In the genomic region with DNA sequence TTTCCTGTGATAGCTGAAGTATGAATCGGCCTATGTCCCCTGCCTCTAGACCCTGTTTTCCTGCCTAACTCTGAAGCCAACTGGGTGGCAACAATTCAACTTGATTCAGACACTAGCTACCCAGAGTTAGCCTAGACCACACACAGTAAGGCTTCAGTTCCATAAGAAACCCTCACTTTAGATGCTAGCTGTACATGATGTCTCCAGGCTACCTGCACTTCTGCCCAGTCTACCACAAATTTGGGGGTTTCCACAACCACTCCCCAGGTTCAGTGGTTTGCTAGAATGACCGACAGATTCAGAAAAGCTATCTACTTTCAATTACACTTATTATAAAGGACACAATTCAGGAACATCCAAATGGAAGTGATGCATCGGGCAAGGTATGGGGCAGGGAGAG, we compare ENCODE assay signal across 33 cellular contexts.
DNase-seq lines count a peak whose midpoint lies in the region; ATAC-seq, FAIRE-seq and TF ChIP-seq lines count a peak whose summit lies in the region.
"Had no signal": no experiment of that assay in that cellular context is flagged by ENCODE, and none has a peak within 500 bp of the region (broad histone marks: within the 10 kb centered on the region; RNA-seq: fewer than 3 reads in every experiment).

No MANE protein-coding gene starts in this region.

- no peak overlapping the region for H2BK5ac ChIP-seq in IMR-90 (ENCODE audit: low read depth, low read length, poor library complexity, severe bottlenecking)

- no peak overlapping the region for H2BK120ac ChIP-seq in IMR-90 (ENCODE audit: low read depth, low read length)

- no peak overlapping the region for H3K56ac ChIP-seq in IMR-90 (ENCODE audit: extremely low read depth, insufficient read depth, low read length)

- TF ChIP-seq EP300 in GM12878 (IDR thresholded peaks at IDR 0.05; ENCODE audit: borderline replicate concordance in 1 of 2, control insufficient read depth in 1 of 2, low read depth in 2 of 2, low read length in 2 of 2): no peak

- no CpG with 5 or more reads among the region's 3 CpGs for WGBS in IMR-90 (ENCODE audit: extremely low coverage in 2 of 2, insufficient read length in 1 of 2), 2 experiments
- 53% methylated on average over 3 of the region's 3 CpGs for WGBS in GM12878 (ENCODE audit: insufficient coverage, insufficient replicate concordance, low lambda C conversion rate, missing lambda C conversion rate)

- peaks cover 0 to 1% (median 0%) of the 10 kb centered on the region in 4 donors for H3K4me1 Mint-ChIP-seq in CD4-positive, alpha-beta memory T cell
- H3K4me1 Mint-ChIP-seq: B cell; CD14-positive monocyte; CD4-positive, CD25-positive, alpha-beta regulatory T cell; CD8-positive, alpha-beta memory T cell had no signal

- H3K18ac ChIP-seq in IMR-90 (ENCODE audit: low read depth, low read length): no peak overlapping the region

- no peaks in the 10 kb centered on the region for H3K9me3 Mint-ChIP-seq in CD4-positive, alpha-beta memory T cell
- H3K9me3 Mint-ChIP-seq: CD14-positive monocyte; CD4-positive, alpha-beta T cell; CD8-positive, alpha-beta memory T cell; CD8-positive, alpha-beta T cell had no signal

- no peaks in the 10 kb centered on the region for H3K79me2 ChIP-seq in GM12878 (ENCODE audit: control insufficient read depth, insufficient read depth, low read length)

- H4K8ac ChIP-seq in IMR-90 (ENCODE audit: low read depth in 2 of 2, low read length in 2 of 2): no peak overlapping the region

- no peak overlapping the region for H2AK5ac ChIP-seq in IMR-90 (ENCODE audit: low read depth, low read length)

- no peak for FAIRE-seq in GM12878 (lab: Jason Lieb, UNC)
- FAIRE-seq: A204.1, A549, D721Med had no signal

- H3K9ac ChIP-seq in IMR-90 (ENCODE audit: low read depth, low read length) (no peak overlapping the region), GM12878 (ENCODE audit: control insufficient read depth, insufficient read depth, low read length) (no peak overlapping the region)
- H3K9ac ChIP-seq: BLaER1; BLaER1 treated with 17β-estradiol and CSF1 and Interleukin-3, amounts not matched to agents 10 nM and 100 nM had no signal

- CTCF ChIA-PET in IMR-90 (lab: Yijun Ruan, JAX) (no interaction called here), GM12878 (lab: Yijun Ruan, JAX) (no interaction called here)
- CTCF ChIA-PET in CD4-positive, alpha-beta memory T cell (lab: Charles Lee; ENCODE audit: partially characterized antibody): no interaction called here

- H2AFZ ChIP-seq in IMR-90 (replicated peaks; ENCODE audit: low read length, poor library complexity) (no peak overlapping the region), GM12878 (ENCODE audit: control insufficient read depth, low read depth, low read length) (no peak overlapping the region)

- RAD21 ChIA-PET in GM12878 (lab: Charles Lee; ENCODE audit: unreplicated experiment): no interaction called here

- no peak for TF ChIP-seq POLR2A in IMR-90 (IDR thresholded peaks at IDR 0.05; ENCODE audit: low read depth, low read length)
- no peak for TF ChIP-seq POLR2A in GM12878 (IDR thresholded peaks at IDR 0.05; ENCODE audit: low read depth, low read length)

- intact Hi-C loops in IMR-90 (cut with micrococcal nuclease) (no loop called here), GM12878 (cut with micrococcal nuclease; ENCODE audit: unreplicated experiment) (no loop called here)
- intact Hi-C loops in CD4-positive, alpha-beta memory T cell (cut with micrococcal nuclease): no loop called here

- H2AK9ac ChIP-seq in IMR-90 (replicated peaks; ENCODE audit: low read depth, low read length, poor library complexity): no peak overlapping the region

- dilution Hi-C loops in IMR-90 (cut with HindIII; ENCODE audit: low sequenced_read_pairs, unreplicated experiment): no loop called here

- no peaks in the 10 kb centered on the region for H3K27me3 Mint-ChIP-seq in CD4-positive, alpha-beta memory T cell
- H3K27me3 Mint-ChIP-seq: B cell; CD4-positive, alpha-beta T cell; CD4-positive, CD25-positive, alpha-beta regulatory T cell; CD8-positive, alpha-beta memory T cell had no signal

- H3K4me3 ChIP-seq in IMR-90 (ENCODE audit: insufficient read depth, low read depth, low read length) (no peak overlapping the region), GM12878 (no peak overlapping the region)
- no peak overlapping the region for H3K4me3 ChIP-seq in CD4-positive, alpha-beta memory T cell (ENCODE audit: low read length in 2 of 2)
- H3K4me3 ChIP-seq: A549; BLaER1; BLaER1 treated with 17β-estradiol and CSF1 and Interleukin-3, amounts not matched to agents 10 nM and 100 nM had no signal

- no TSS peak for BruUV-seq in IMR-90 (replicated peaks; lab: Mats Ljungman, UMichigan)
- BruUV-seq in GM12878 (replicated peaks; lab: Mats Ljungman, UMichigan): no TSS peak

- peak overlapping the region; percentile 18; the same call in 1 of the 2 replicates for H2BK20ac ChIP-seq in IMR-90 (ENCODE audit: low read depth, low read length)

- no peaks in the 10 kb centered on the region for H3K79me1 ChIP-seq in IMR-90 (ENCODE audit: low read depth in 1 of 2, low read length in 2 of 2)

- H3K27me3 ChIP-seq in IMR-90 (ENCODE audit: control insufficient read depth, insufficient read depth, low read length) (no peaks in the 10 kb centered on the region), GM12878 (replicated peaks in 1 of 2; ENCODE audit: control insufficient read depth in 2 of 2, insufficient read depth in 2 of 2, low read length in 1 of 2) (no peaks in the 10 kb centered on the region; a peak in 1 of 4 replicates)
- no peaks in the 10 kb centered on the region for H3K27me3 ChIP-seq in CD4-positive, alpha-beta memory T cell (ENCODE audit: insufficient read depth, low read length)
- H3K27me3 ChIP-seq: BE2C; BLaER1; BLaER1 treated with 17β-estradiol and CSF1 and Interleukin-3, amounts not matched to agents 10 nM and 100 nM had no signal

- no peak overlapping the region for H3K27ac Mint-ChIP-seq in CD4-positive, alpha-beta memory T cell
- H3K27ac Mint-ChIP-seq: B cell; CD14-positive monocyte; CD4-positive, alpha-beta T cell; CD4-positive, CD25-positive, alpha-beta regulatory T cell; CD8-positive, alpha-beta memory T cell; CD8-positive, alpha-beta T cell had no signal

- H2BK15ac ChIP-seq in IMR-90 (ENCODE audit: low read depth, low read length): no peak overlapping the region; the same call in 2 of the 3 replicates

- no peak overlapping the region for H4K91ac ChIP-seq in IMR-90 (ENCODE audit: insufficient read depth, low read depth, low read length)

- no peak for TF ChIP-seq CTCF in IMR-90 (conservative IDR thresholded peaks at IDR 0.05; ENCODE audit: low read depth, low read length)
- no peak for TF ChIP-seq CTCF in GM12878 (IDR thresholded peaks at IDR 0.05 in 2 of 3, conservative IDR thresholded peaks at IDR 0.05 in 1 of 3; ENCODE audit: control insufficient read depth in 2 of 3, extremely low read depth in 1 of 3, insufficient read depth in 1 of 3, low read depth in 3 of 3, low read length in 3 of 3)
- TF ChIP-seq CTCF in GM13977 (IDR thresholded peaks at IDR 0.05; ENCODE audit: extremely low read depth, insufficient read depth, missing control alignments): no peak

- POLR2A ChIA-PET in IMR-90 (lab: Charles Lee; ENCODE audit: unreplicated experiment) (no interaction called here), GM12878 (lab: Charles Lee) (no interaction called here)
- POLR2A ChIA-PET in CD4-positive, alpha-beta memory T cell (lab: Charles Lee; ENCODE audit: partially characterized antibody): no interaction called here

- H3K4me2 ChIP-seq in IMR-90 (ENCODE audit: low read depth, low read length): no peak overlapping the region
- H3K4me2 ChIP-seq in GM12878 (ENCODE audit: control insufficient read depth, insufficient read depth): no peak overlapping the region
- H3K4me2 ChIP-seq: A549; BLaER1; BLaER1 treated with 17β-estradiol and CSF1 and Interleukin-3, amounts not matched to agents 10 nM and 100 nM had no signal

- peaks cover 2% of the 10 kb centered on the region; the same call in 1 of the 2 replicates for H3K4me1 ChIP-seq in IMR-90 (ENCODE audit: control insufficient read depth, insufficient read depth, low read length)
- no peaks in the 10 kb centered on the region for H3K4me1 ChIP-seq in GM12878 (ENCODE audit: control insufficient read depth, insufficient read depth, low read length)
- H3K4me1 ChIP-seq in CD4-positive, alpha-beta memory T cell (ENCODE audit: insufficient read depth, low read length): no peaks in the 10 kb centered on the region
- H3K4me1 ChIP-seq: A549; BLaER1; BLaER1 treated with 17β-estradiol and CSF1 and Interleukin-3, amounts not matched to agents 10 nM and 100 nM; Caco-2 had no signal

- TF ChIP-seq RAD21 in IMR-90 (IDR thresholded peaks at IDR 0.05; ENCODE audit: low read length): no peak
- no peak for TF ChIP-seq RAD21 in GM12878 (IDR thresholded peaks at IDR 0.05; ENCODE audit: insufficient read depth, low read depth, low read length)

- no peak overlapping the region for H3K4me3 Mint-ChIP-seq in CD4-positive, alpha-beta memory T cell
- H3K4me3 Mint-ChIP-seq: B cell; CD14-positive monocyte; CD4-positive, alpha-beta T cell; CD4-positive, CD25-positive, alpha-beta regulatory T cell; CD8-positive, alpha-beta memory T cell; CD8-positive, alpha-beta T cell had no signal

- no peaks in the 10 kb centered on the region for H3K9me1 ChIP-seq in IMR-90 (ENCODE audit: insufficient read depth, low read length)

- H3K36me3 ChIP-seq in IMR-90 (ENCODE audit: control insufficient read depth, insufficient read depth, low read length) (no peaks in the 10 kb centered on the region), GM12878 (ENCODE audit: control insufficient read depth in 2 of 2, insufficient read depth in 2 of 2, low read length in 1 of 2) (no peaks in the 10 kb centered on the region)
- no peaks in the 10 kb centered on the region for H3K36me3 ChIP-seq in CD4-positive, alpha-beta memory T cell (ENCODE audit: insufficient read depth, low read length)
- H3K36me3 ChIP-seq: BE2C had no signal

- H3K23ac ChIP-seq in IMR-90 (ENCODE audit: low read depth, low read length): no peak overlapping the region

- SMC1A ChIA-PET in GM12878 (lab: Charles Lee; ENCODE audit: uncharacterized antibody, unreplicated experiment): interaction anchor here (1.4 to 1.5 kb wide), 2 partner anchors 16 to 34 kb away, joined by 3 to 6 read pairs; no protein-coding TSS in a partner anchor

- DNase-seq in IMR-90 (no peak), GM12878 (ENCODE audit: low read depth, low spot score) (no peak), GM13977 (ENCODE audit: low spot score) (no peak)
- no peak for DNase-seq in CD4-positive, alpha-beta memory T cell
- DNase-seq: 8988T; ACHN; AML-193; BE2C; C1 segment of cervical spinal cord; Caco-2; Calu3; CD4-positive, alpha-beta T cell; CD4-positive, CD25-positive, alpha-beta regulatory T cell; CD8-positive, alpha-beta memory T cell; CD8-positive, alpha-beta T cell; COR-L47; DMS 273 treated with DMSO at 0.1 percent for 48 hours; DMS153; DMS53; DMS79; DMS79 treated with DMSO at 0.1 percent for 48 hours; DND-41 had no signal

- no peak overlapping the region for H3K14ac ChIP-seq in IMR-90 (replicated peaks; ENCODE audit: low read depth, low read length)

- no peaks in the 10 kb centered on the region for H4K20me1 ChIP-seq in IMR-90 (ENCODE audit: insufficient read depth, low read length)
- H4K20me1 ChIP-seq in GM12878 (ENCODE audit: control insufficient read depth, insufficient read depth): no peaks in the 10 kb centered on the region
- H4K20me1 ChIP-seq: BLaER1; BLaER1 treated with 17β-estradiol and CSF1 and Interleukin-3, amounts not matched to agents 10 nM and 100 nM had no signal

- ATAC-seq in GM18868 (IDR thresholded peaks at IDR 0.05; ENCODE audit: unreplicated experiment): peak; percentile 63
- ATAC-seq in IMR-90 (ENCODE audit: low read depth): no peak
- peak; percentile 70 for ATAC-seq in GM12878
- no peak for ATAC-seq in GM18502 (IDR thresholded peaks at IDR 0.05; ENCODE audit: poor library complexity, unreplicated experiment)
- ATAC-seq: A549; CD8-positive, alpha-beta T cell had no signal

- in situ Hi-C loops in IMR-90 (cut with MboI; ENCODE audit: low sequenced_read_pairs): no loop called here
- in situ Hi-C loops in GM12878 (cut with MboI): no loop called here
- in situ Hi-C loops in GM13977 (cut with MboI; ENCODE audit: low pct_unique_long_range_greater_than_20kb, low sequenced_read_pairs, unreplicated experiment): no loop called here

- no peak overlapping the region for H3K27ac ChIP-seq in IMR-90 (ENCODE audit: insufficient read depth, low read length)
- H3K27ac ChIP-seq in GM12878 (ENCODE audit: control insufficient read depth, insufficient read depth): no peak overlapping the region
- H3K27ac ChIP-seq in CD4-positive, alpha-beta memory T cell (ENCODE audit: low read depth, low read length): no peak overlapping the region
- H3K27ac ChIP-seq: 22Rv1; A549; BLaER1; BLaER1 treated with 17β-estradiol and CSF1 and Interleukin-3, amounts not matched to agents 10 nM and 100 nM; C4-2B had no signal

- H3K9me3 ChIP-seq in IMR-90 (ENCODE audit: control insufficient read depth, insufficient read depth, low read length) (no peaks in the 10 kb centered on the region), GM12878 (replicated peaks; ENCODE audit: control insufficient read depth, insufficient read depth, low read length) (no peaks in the 10 kb centered on the region)
- no peaks in the 10 kb centered on the region for H3K9me3 ChIP-seq in CD4-positive, alpha-beta memory T cell (ENCODE audit: control insufficient read depth in 1 of 2, low read length in 2 of 2)
- H3K9me3 ChIP-seq: A549, BE2C, BLaER1, Caco-2 had no signal

- no peaks in the 10 kb centered on the region for H3K36me3 Mint-ChIP-seq in CD4-positive, alpha-beta memory T cell
- H3K36me3 Mint-ChIP-seq: CD14-positive monocyte; CD4-positive, CD25-positive, alpha-beta regulatory T cell; CD8-positive, alpha-beta memory T cell; CD8-positive, alpha-beta T cell had no signal

- no peak overlapping the region for H4K5ac ChIP-seq in IMR-90 (ENCODE audit: low read depth, low read length)

- no peak overlapping the region for H3K4ac ChIP-seq in IMR-90 (ENCODE audit: low read depth, low read length)

Comparison
In these comparisons a context has a peak if more than half of its experiments do, and no peak if none do; other contexts are left out.
1. ATAC-seq: peak in GM18868 (single experiment) and GM12878 (single experiment); none in IMR-90 (single experiment) and GM18502 (single experiment).